23 cellular contexts compared by ENCODE assay signal in the genomic region with DNA sequence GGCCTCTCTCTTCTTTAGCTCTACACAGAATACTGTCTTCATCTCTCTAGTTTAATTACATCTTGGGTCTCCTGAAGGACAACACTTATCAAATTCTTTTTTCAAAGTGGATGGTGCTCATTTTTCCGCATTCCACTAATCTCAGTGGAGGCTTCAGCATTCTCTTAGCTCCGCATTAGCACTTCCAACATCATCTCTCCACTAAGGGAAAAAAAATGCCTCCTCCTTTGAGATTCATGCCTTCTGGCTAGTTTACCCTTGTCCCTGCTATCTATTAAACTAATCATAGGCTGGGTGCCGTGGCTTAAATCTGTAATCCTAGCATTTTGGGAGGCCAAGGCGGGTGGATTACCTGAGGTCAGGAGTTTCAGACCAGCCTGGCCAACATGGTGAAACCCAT. TPM values are rescaled to one million over a fixed set of nuclear protein-coding genes. Genes with fewer than 3 reads are reported as not detected.
A peak's percentile ranks its signal among the peaks of the same experiment; 100 is the strongest.
DNase-seq lines count a peak whose midpoint lies in the region; ATAC-seq and TF ChIP-seq lines count a peak whose summit lies in the region.
"Had no signal": no experiment of that assay in that cellular context is flagged by ENCODE, and none has a peak within 500 bp of the region (broad histone marks: within the 10 kb centered on the region; RNA-seq: fewer than 3 reads in every experiment).

No MANE protein-coding gene starts in this region.

- intact Hi-C loops in psoas muscle (cut with DNase I) (no loop called here), MCF 10A (cut with micrococcal nuclease) (no loop called here)

- H3K4me1 Mint-ChIP-seq in T-helper 17 cell, result peaks cover 22% of the 10 kb centered on the region
- H3K4me1 Mint-ChIP-seq in mesothelial cell of epicardium, result no peaks in the 10 kb centered on the region
- H3K4me1 Mint-ChIP-seq in MCF 10A (ENCODE audit: insufficient read depth, unreplicated experiment), result peaks cover 8% of the 10 kb centered on the region

- H3K4me3 Mint-ChIP-seq in T-helper 17 cell (no peak overlapping the region), mesothelial cell of epicardium (no peak overlapping the region), MCF 10A (ENCODE audit: unreplicated experiment) (no peak overlapping the region)
- H3K4me3 Mint-ChIP-seq: CD14-positive monocyte; CD4-positive, alpha-beta memory T cell; CD4-positive, CD25-positive, alpha-beta regulatory T cell; CD8-positive, alpha-beta memory T cell had no signal

- no peaks in the 10 kb centered on the region for H3K27me3 ChIP-seq in psoas muscle (ENCODE audit: insufficient read depth in 3 of 3, low read length in 2 of 3)
- H3K27me3 ChIP-seq: BE2C, BLaER1 had no signal

- POLR2A ChIA-PET in MCF 10A (lab: Yijun Ruan, JAX), result no interaction called here

- TF ChIP-seq CTCF in mesothelial cell of epicardium (IDR thresholded peaks at IDR 0.05; ENCODE audit: unreplicated experiment) (no peak), psoas muscle (IDR thresholded peaks at IDR 0.05) (no peak), MCF 10A (IDR thresholded peaks at IDR 0.05; ENCODE audit: unreplicated experiment) (no peak)

- 84 to 92% (median 85%) methylated on average over 4 of the region's 4 CpGs for WGBS in psoas muscle, 3 donors

- H3K27ac Mint-ChIP-seq in T-helper 17 cell (peak overlapping the region; percentile 41), mesothelial cell of epicardium (peak overlapping the region; percentile 44), MCF 10A (ENCODE audit: low read depth, unreplicated experiment) (no peak overlapping the region)
- H3K27ac Mint-ChIP-seq: CD4-positive, alpha-beta memory T cell; CD4-positive, CD25-positive, alpha-beta regulatory T cell had no signal

- peaks cover 19% of the 10 kb centered on the region for H3K4me1 ChIP-seq in psoas muscle
- H3K4me1 ChIP-seq: BE2C, BLaER1 had no signal

- no peak overlapping the region for H3K4me3 ChIP-seq in psoas muscle
- H3K4me3 ChIP-seq: BLaER1, GM12878 had no signal

- no peaks in the 10 kb centered on the region for H3K27me3 Mint-ChIP-seq in T-helper 17 cell
- H3K27me3 Mint-ChIP-seq in mesothelial cell of epicardium (ENCODE audit: low read depth), result no peaks in the 10 kb centered on the region
- no peaks in the 10 kb centered on the region for H3K27me3 Mint-ChIP-seq in MCF 10A (ENCODE audit: insufficient read depth, unreplicated experiment)
- H3K27me3 Mint-ChIP-seq: CD4-positive, alpha-beta memory T cell; CD4-positive, CD25-positive, alpha-beta regulatory T cell; CD8-positive, alpha-beta memory T cell had no signal

- H3K9me3 ChIP-seq in T-helper 17 cell (ENCODE audit: control insufficient read depth, low read length, poor library complexity, severe bottlenecking) (no peaks in the 10 kb centered on the region), psoas muscle (no peaks in the 10 kb centered on the region)
- H3K9me3 ChIP-seq: BE2C had no signal

- H3K36me3 Mint-ChIP-seq in T-helper 17 cell (ENCODE audit: low read depth), result peaks cover 9% of the 10 kb centered on the region
- H3K36me3 Mint-ChIP-seq in mesothelial cell of epicardium, result peaks cover 19% of the 10 kb centered on the region
- peaks cover 27% of the 10 kb centered on the region for H3K36me3 Mint-ChIP-seq in MCF 10A (ENCODE audit: insufficient read depth, unreplicated experiment)

- no TSS peak for BruUV-seq in MCF 10A (replicated peaks; lab: Mats Ljungman, UMichigan)

- peak overlapping the region; percentile 6 for H3K27ac ChIP-seq in psoas muscle
- H3K27ac ChIP-seq: BLaER1 had no signal

- CTCF ChIA-PET in MCF 10A (lab: Yijun Ruan, JAX), result no interaction called here

- H3K9me3 Mint-ChIP-seq in mesothelial cell of epicardium, result peaks cover 4% of the 10 kb centered on the region
- no peaks in the 10 kb centered on the region for H3K9me3 Mint-ChIP-seq in MCF 10A (ENCODE audit: unreplicated experiment)
- H3K9me3 Mint-ChIP-seq: CD4-positive, alpha-beta memory T cell; CD8-positive, alpha-beta memory T cell had no signal

- no peak for DNase-seq in T-helper 17 cell
- no peak for DNase-seq in mesothelial cell of epicardium (ENCODE audit: low spot score in 2 of 2, unreplicated experiment in 2 of 2)
- DNase-seq in psoas muscle, result no peak
- no peak for DNase-seq in MCF 10A (ENCODE audit: unreplicated experiment)
- no peak for DNase-seq in NK-92 treated with Interleukin-12 subunit alpha and Interleukin-12 subunit beta, amount 100 ng/mL, for 24 hours (lab: John Stamatoyannopoulos, UW)
- DNase-seq: 8988T; ACHN; BE2C; C1 segment of cervical spinal cord; CD4-positive, alpha-beta memory T cell; CD4-positive, CD25-positive, alpha-beta regulatory T cell; CD8-positive, alpha-beta memory T cell; COR-L47; DMS 273 treated with DMSO at 0.1 percent for 48 hours; DMS153; DMS53; DMS79; DND-41; EL; GDM1 had no signal

- no peak for ATAC-seq in T-helper 17 cell
- ATAC-seq in psoas muscle, result no peak
- ATAC-seq: GM12878 had no signal

- peaks cover 0 to 16% of the 10 kb centered on the region in 2 donors for H3K36me3 ChIP-seq in psoas muscle (ENCODE audit: insufficient read depth in 1 of 2, low read depth in 1 of 2)

RNA-seq across cellular contexts. Expression of gene PPP3CB, which starts 9.2 kb away (rescaled TPM):
- total RNA-seq in T-helper 17 cell (10 to 100 TPM; 31.8 to 37.4 TPM), mesothelial cell of epicardium (49.9 to 50.7 TPM (median 49.9 TPM) in 3 replicates), psoas muscle (100 to 1,000 TPM in 3 of 4 donors, 10 to 100 TPM in 1; 92.3 to 177 (median 138) TPM), MCF 10A (2022) (34.8 and 37.4 TPM in 2 replicates)
- polyA plus RNA-seq in psoas muscle, result 100 to 1,000 TPM in 1 of 3 donors, 10 to 100 TPM in 2; 52.2 to 162 (median 94.2) TPM

RNA-seq across cellular contexts. Expression of gene MSS51, which starts 53.2 kb away (rescaled TPM):
- total RNA-seq in T-helper 17 cell, result 1 to 10 TPM; 2.2 to 2.6 TPM
- total RNA-seq in mesothelial cell of epicardium, result 4.9 to 5.6 TPM (median 5.0 TPM) in 3 replicates
- 100 to 1,000 TPM in 2 of 4 donors, 10 to 100 TPM in 2; 17.0 to 253 (median 80.5) TPM for total RNA-seq in psoas muscle
- polyA plus RNA-seq in psoas muscle, result 1 to 10 TPM; 2.0 to 8.9 (median 7.3) TPM
- 1.8 and 2.4 TPM in 2 replicates for total RNA-seq in MCF 10A (2022)
- polyA plus RNA-seq: CD14-positive monocyte had no signal
